Comparison of ENCODE assay signal across 8 cellular contexts in the genomic region with DNA sequence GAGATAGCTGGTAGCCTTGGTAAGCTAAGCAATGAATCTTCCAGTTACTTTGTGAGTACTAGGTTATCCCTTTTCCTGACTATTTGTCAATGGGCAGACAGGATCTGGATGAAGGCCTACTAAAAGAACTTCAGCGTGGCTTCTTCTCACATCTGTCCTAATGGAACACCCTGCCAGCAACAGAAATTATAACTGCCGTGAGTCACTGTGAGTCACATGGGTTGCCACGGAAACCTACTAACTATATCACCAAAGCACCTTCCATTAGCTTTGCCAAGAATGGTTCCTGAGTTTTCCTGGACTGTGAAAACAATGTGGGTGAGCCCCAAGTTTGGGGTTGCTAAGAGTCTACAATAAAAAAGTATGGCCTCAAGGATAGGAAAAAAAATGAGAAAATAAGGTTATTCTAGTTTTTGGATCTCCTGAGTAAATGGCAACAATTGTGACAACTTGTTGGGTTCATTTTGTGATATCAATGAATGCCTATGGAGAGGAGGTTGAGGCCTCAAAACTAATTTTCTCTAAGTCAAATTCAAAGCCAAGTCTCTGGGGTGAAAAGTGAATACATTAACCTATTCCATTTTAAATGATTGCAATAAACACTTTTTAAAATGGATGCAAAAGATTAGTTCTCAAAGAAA.
A peak's percentile ranks its signal among the peaks of the same experiment; 100 is the strongest.
DNase-seq lines count a peak whose midpoint lies in the region; ATAC-seq and TF ChIP-seq lines count a peak whose summit lies in the region.

No MANE protein-coding gene starts in this region.

- no peak overlapping the region for H3K27ac ChIP-seq in heart left ventricle

- no peak for TF ChIP-seq POLR2A in heart left ventricle (IDR thresholded peaks at IDR 0.05)

- WGBS in heart left ventricle, 4 donors, result 25 to 49% (median 40%) methylated on average over 3 of the region's 3 CpGs

- TF ChIP-seq CTCF in heart left ventricle (IDR thresholded peaks at IDR 0.05), result no peak
- no peak for TF ChIP-seq CTCF in endothelial cell (IDR thresholded peaks at IDR 0.05; ENCODE audit: unreplicated experiment)

- ATAC-seq in heart left ventricle, result peak; percentile 61 to 93 (median 76)
- ATAC-seq in HG02678 (IDR thresholded peaks at IDR 0.05; ENCODE audit: unreplicated experiment), result no peak

- DNase-seq in ACHN (peak; percentile 83), HT1080 (ENCODE audit: low read depth) (peak; percentile 98), heart left ventricle (peak in 3 of 5 donors; percentile 21 to 45 (median 38)), endothelial cell (ENCODE audit: low spot score) (no peak), UCSD-AML1 (lab: John Stamatoyannopoulos, UW; ENCODE audit: unreplicated experiment) (no peak)
- peak; percentile 41 for DNase-seq in activated CD8-positive, alpha-beta memory T cell treated with anti-CD3 and anti-CD28 coated beads, Interleukin-2, amount 50 U/mL, for 4 hours
- peak; percentile 35 for DNase-seq in stimulated activated CD4-positive, alpha-beta T cell treated with anti-CD3 and anti-CD28 coated beads, Interleukin-2, amount 100 ng/mL, for 4 hours (ENCODE audit: low read depth)

- no peaks in the 10 kb centered on the region for H3K4me1 Mint-ChIP-seq in endothelial cell (ENCODE audit: unreplicated experiment)

- no peaks in the 10 kb centered on the region for H3K9me3 Mint-ChIP-seq in endothelial cell (ENCODE audit: unreplicated experiment)

- no peak overlapping the region for H3K4me3 ChIP-seq in heart left ventricle

- H3K27me3 Mint-ChIP-seq in endothelial cell (ENCODE audit: unreplicated experiment), result no peaks in the 10 kb centered on the region

- H3K36me3 Mint-ChIP-seq in endothelial cell (ENCODE audit: low read depth, unreplicated experiment), result no peaks in the 10 kb centered on the region

- H3K4me3 Mint-ChIP-seq in endothelial cell (ENCODE audit: unreplicated experiment), result no peak overlapping the region

- intact Hi-C loops in heart left ventricle (cut with DNase I), result no loop called here

- H3K4me1 ChIP-seq in heart left ventricle, result peaks cover 0 to 9% (median 5%) of the 10 kb centered on the region in 12 donors

- H3K27ac Mint-ChIP-seq in endothelial cell (ENCODE audit: unreplicated experiment), result no peak overlapping the region

- no peaks in the 10 kb centered on the region for H3K9me3 ChIP-seq in heart left ventricle

- no peaks in the 10 kb centered on the region for H3K27me3 ChIP-seq in heart left ventricle

- H3K36me3 ChIP-seq in heart left ventricle, result no peaks in the 10 kb centered on the region

- in situ Hi-C loops in ACHN (cut with HindIII; ENCODE audit: low pct_ligation_motif_present, low pct_unique_long_range_greater_than_20kb, low sequenced_read_pairs), result no loop called here

Comparison
In these comparisons a context has a peak if more than half of its experiments do, and no peak if none do; other contexts are left out.
1. DNase-seq: peak in ACHN (single experiment), HT1080 (single experiment), activated CD8-positive, alpha-beta memory T cell treated with anti-CD3 and anti-CD28 coated beads, Interleukin-2, amount 50 U/mL, for 4 hours (single experiment), heart left ventricle (3 of 5) and stimulated activated CD4-positive, alpha-beta T cell treated with anti-CD3 and anti-CD28 coated beads, Interleukin-2, amount 100 ng/mL, for 4 hours (single experiment); none in endothelial cell (single experiment) and UCSD-AML1 (single experiment).